18 cellular contexts compared by ENCODE assay signal in genomic region chr2:37460866-37461229, GRCh38.
A peak's percentile ranks its signal among the peaks of the same experiment; 100 is the strongest.
DNase-seq lines count a peak whose midpoint lies in the region; ATAC-seq, FAIRE-seq and TF ChIP-seq lines count a peak whose summit lies in the region.
"Had no signal": no experiment of that assay in that cellular context is flagged by ENCODE, and none has a peak within 500 bp of the region (broad histone marks: within the 10 kb centered on the region; RNA-seq: fewer than 3 reads in every experiment).

No MANE protein-coding gene starts in this region.

- peaks cover 50% of the 10 kb centered on the region for H3K4me1 ChIP-seq in astrocyte (ENCODE audit: insufficient read depth, low read length)
- peaks cover 12 to 53% of the 10 kb centered on the region in 2 donors for H3K4me1 ChIP-seq in thoracic aorta (ENCODE audit: control insufficient read depth in 1 of 2, low read depth in 2 of 2)
- H3K4me1 ChIP-seq in GM23338 (ENCODE audit: insufficient read depth) = no peaks in the 10 kb centered on the region

- H3K27ac Mint-ChIP-seq in HFFc6 (peak overlapping the region; percentile 78), astrocyte (ENCODE audit: unreplicated experiment) (peak overlapping the region; percentile 99), mesothelial cell of epicardium (peak overlapping the region; percentile 85), GM23338 (no peak overlapping the region)
- H3K27ac Mint-ChIP-seq: activated CD4-positive, alpha-beta memory T cell treated with anti-CD3 and anti-CD28 coated beads for 36 hours; activated T-cell treated with anti-CD3 and anti-CD28 coated beads, Interleukin-2, amount 50 U/mL, for 72 hours had no signal

- H3K27me3 Mint-ChIP-seq in HFFc6 (ENCODE audit: insufficient read depth) (0 out of 2 replicates have a peak, but pooled peaks cover 2% of the 10 kb centered on the region), astrocyte (ENCODE audit: low read depth, unreplicated experiment) (no peaks in the 10 kb centered on the region), mesothelial cell of epicardium (ENCODE audit: low read depth) (no peaks in the 10 kb centered on the region), GM23338 (ENCODE audit: insufficient read depth, low read depth, poor library complexity) (peaks cover 2% of the 10 kb centered on the region)
- H3K27me3 Mint-ChIP-seq: activated CD4-positive, alpha-beta memory T cell treated with anti-CD3 and anti-CD28 coated beads for 36 hours had no signal

- H3K4me3 ChIP-seq in astrocyte (ENCODE audit: insufficient read depth, low read depth, low read length) (no peak overlapping the region), thoracic aorta (no peak overlapping the region), GM23338 (no peak overlapping the region)
- H3K4me3 ChIP-seq: BLaER1 treated with 17β-estradiol and CSF1 and Interleukin-3, amounts not matched to agents 10 nM and 100 nM had no signal

- ATAC-seq in thoracic aorta (ENCODE audit: insufficient number of reproducible peaks, low FRiP score, low read depth) = no peak
- no peak for ATAC-seq in HG02759 (IDR thresholded peaks at IDR 0.05; ENCODE audit: unreplicated experiment)
- ATAC-seq in GM23338 = no peak

- DNase-seq in HFFc6 = no peak
- DNase-seq in astrocyte (ENCODE audit: low read depth) = no peak
- DNase-seq in mesothelial cell of epicardium (ENCODE audit: low spot score in 2 of 2, unreplicated experiment in 2 of 2) = no peak
- no peak for DNase-seq in thoracic aorta (ENCODE audit: low spot score)
- DNase-seq in UCSD-AML1 (lab: John Stamatoyannopoulos, UW; ENCODE audit: unreplicated experiment) = no peak
- no peak for DNase-seq in NCI-H774 (lab: John Stamatoyannopoulos, UW)
- no peak for DNase-seq in GM23338 (ENCODE audit: low spot score)
- DNase-seq: activated CD4-positive, alpha-beta memory T cell treated with anti-CD3 and anti-CD28 coated beads for 36 hours; activated T-cell treated with anti-CD3 and anti-CD28 coated beads, Interleukin-2, amount 50 U/mL, for 72 hours; DMS79 treated with DMSO at 0.1 percent for 48 hours; NCI-H1092; NCI-H82; stimulated activated CD4-positive, alpha-beta T cell treated with anti-CD3 and anti-CD28 coated beads, Interleukin-4, amount 100 ng/mL, for 24 hours had no signal

- no peaks in the 10 kb centered on the region for H3K9me2 ChIP-seq in GM23338 (ENCODE audit: insufficient read depth)

- H4K20me1 ChIP-seq in astrocyte (ENCODE audit: insufficient read depth, low read length) (no peaks in the 10 kb centered on the region), GM23338 (replicated peaks; ENCODE audit: insufficient read depth) (no peaks in the 10 kb centered on the region)
- H4K20me1 ChIP-seq: BLaER1 treated with 17β-estradiol and CSF1 and Interleukin-3, amounts not matched to agents 10 nM and 100 nM had no signal

- H3K79me2 ChIP-seq in astrocyte (ENCODE audit: insufficient read depth, low read length) = no peaks in the 10 kb centered on the region
- no peaks in the 10 kb centered on the region for H3K79me2 ChIP-seq in GM23338 (replicated peaks; ENCODE audit: insufficient read depth)

- no peak for FAIRE-seq in astrocyte (lab: Jason Lieb, UNC)
- FAIRE-seq: frontal cortex, RCC 7860 had no signal

- H3K4me3 Mint-ChIP-seq in HFFc6 (peak overlapping the region; percentile 19; the same call in 1 of the 2 replicates), astrocyte (ENCODE audit: unreplicated experiment) (no peak overlapping the region), mesothelial cell of epicardium (no peak overlapping the region), GM23338 (no peak overlapping the region)
- H3K4me3 Mint-ChIP-seq: activated CD4-positive, alpha-beta memory T cell treated with anti-CD3 and anti-CD28 coated beads for 36 hours; activated T-cell treated with anti-CD3 and anti-CD28 coated beads, Interleukin-2, amount 50 U/mL, for 72 hours had no signal

- no peaks in the 10 kb centered on the region for H3F3A ChIP-seq in GM23338 (replicated peaks; ENCODE audit: low read depth)

- H3K27me3 ChIP-seq in astrocyte (ENCODE audit: insufficient read depth, low read length) (no peaks in the 10 kb centered on the region), thoracic aorta (replicated peaks; ENCODE audit: insufficient read depth) (no peaks in the 10 kb centered on the region), GM23338 (ENCODE audit: insufficient read depth) (no peaks in the 10 kb centered on the region)
- H3K27me3 ChIP-seq: BLaER1 treated with 17β-estradiol and CSF1 and Interleukin-3, amounts not matched to agents 10 nM and 100 nM; neutrophil had no signal

- H3K4me1 Mint-ChIP-seq in HFFc6 (ENCODE audit: low read depth) (peaks cover 54% of the 10 kb centered on the region), astrocyte (ENCODE audit: low read depth, unreplicated experiment) (peaks cover 45% of the 10 kb centered on the region), mesothelial cell of epicardium (peaks cover 71% of the 10 kb centered on the region), GM23338 (peaks cover 2% of the 10 kb centered on the region; the same call in 2 of the 3 replicates)

- H3K36me3 ChIP-seq in astrocyte (ENCODE audit: insufficient read depth, low read length) (no peaks in the 10 kb centered on the region), thoracic aorta (no peaks in the 10 kb centered on the region), GM23338 (ENCODE audit: insufficient read depth) (no peaks in the 10 kb centered on the region)
- H3K36me3 ChIP-seq: BLaER1 treated with 17β-estradiol and CSF1 and Interleukin-3, amounts not matched to agents 10 nM and 100 nM; neutrophil had no signal

- H2AFZ ChIP-seq in astrocyte (ENCODE audit: low read depth, low read length) = no peak overlapping the region
- H2AFZ ChIP-seq in GM23338 = no peak overlapping the region

- no peak for TF ChIP-seq CTCF in HFFc6 (IDR thresholded peaks at IDR 0.05)
- no peak for TF ChIP-seq CTCF in astrocyte (IDR thresholded peaks at IDR 0.05; ENCODE audit: insufficient read depth, low read depth, low read length)
- TF ChIP-seq CTCF in mesothelial cell of epicardium (IDR thresholded peaks at IDR 0.05; ENCODE audit: unreplicated experiment) = no peak
- TF ChIP-seq CTCF in thoracic aorta (IDR thresholded peaks at IDR 0.05) = no peak
- no peak for TF ChIP-seq CTCF in GM23338 (conservative IDR thresholded peaks at IDR 0.05; ENCODE audit: low read depth in 2 of 2)

- H3K9me3 ChIP-seq in astrocyte (ENCODE audit: insufficient read depth, low read depth, low read length) = no peaks in the 10 kb centered on the region
- H3K9me3 ChIP-seq in thoracic aorta = no peaks in the 10 kb centered on the region
- H3K9me3 ChIP-seq: neutrophil had no signal

- H3K9ac ChIP-seq in astrocyte (ENCODE audit: low read length) = peak overlapping the region; percentile 69
- H3K9ac ChIP-seq: BLaER1 treated with 17β-estradiol and CSF1 and Interleukin-3, amounts not matched to agents 10 nM and 100 nM had no signal

- no peaks in the 10 kb centered on the region for H3K9me3 Mint-ChIP-seq in HFFc6
- no peaks in the 10 kb centered on the region for H3K9me3 Mint-ChIP-seq in astrocyte (ENCODE audit: unreplicated experiment)
- H3K9me3 Mint-ChIP-seq in mesothelial cell of epicardium = peaks cover 11% of the 10 kb centered on the region
- H3K9me3 Mint-ChIP-seq in GM23338 = no peaks in the 10 kb centered on the region
- H3K9me3 Mint-ChIP-seq: activated CD4-positive, alpha-beta memory T cell treated with anti-CD3 and anti-CD28 coated beads for 36 hours had no signal

- H3K27ac ChIP-seq in astrocyte (ENCODE audit: low read depth, low read length) (peak overlapping the region; percentile 95), thoracic aorta (peak overlapping the region; percentile 53 to 65), GM23338 (ENCODE audit: low read depth) (no peak overlapping the region)
- H3K27ac ChIP-seq: neutrophil had no signal

- H3K4me2 ChIP-seq in astrocyte (ENCODE audit: low read length) (peak overlapping the region; percentile 68), GM23338 (no peak overlapping the region)

- H3K36me3 Mint-ChIP-seq in HFFc6 (ENCODE audit: low read depth) (no peaks in the 10 kb centered on the region; the same call in 1 of the 2 replicates), astrocyte (ENCODE audit: low read depth, unreplicated experiment) (no peaks in the 10 kb centered on the region), mesothelial cell of epicardium (no peaks in the 10 kb centered on the region), GM23338 (ENCODE audit: low read depth) (no peaks in the 10 kb centered on the region)
- H3K36me3 Mint-ChIP-seq: activated CD4-positive, alpha-beta memory T cell treated with anti-CD3 and anti-CD28 coated beads for 36 hours had no signal

TF ChIP-seq in GM23338, 12 proteins besides CTCF, POLR2A, EP300 and RAD21 (continues in another document):
- no peak for TF ChIP-seq JUNB (IDR thresholded peaks at IDR 0.05; ENCODE audit: unreplicated experiment)
